Comparison of ENCODE assay signal across 1 cellular context in the genomic region with DNA sequence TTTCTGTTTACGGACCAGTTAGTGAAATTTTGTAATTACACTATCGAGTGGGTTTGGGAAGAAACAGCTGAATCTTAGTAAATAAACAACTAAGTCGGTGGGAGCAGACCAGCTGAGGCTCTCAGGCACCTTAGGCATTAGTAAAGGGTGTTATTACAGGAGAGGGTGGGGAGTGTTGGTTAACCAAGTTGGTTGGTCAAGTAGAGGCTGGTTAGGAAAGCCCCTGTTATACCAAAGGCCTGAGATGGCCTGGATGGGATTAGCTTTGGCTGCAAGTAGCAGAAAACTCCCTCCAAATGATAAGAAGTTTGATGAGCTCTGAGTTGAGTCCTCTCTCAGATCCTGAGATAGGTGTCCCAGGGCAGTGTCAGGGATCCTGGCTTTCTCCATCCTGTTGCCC.
TF ChIP-seq lines count a peak whose summit lies in the region.

No MANE protein-coding gene starts in this region.

TF ChIP-seq in GM12878, 131 proteins besides CTCF, POLR2A, EP300 and RAD21 (continued from another document):
- TF ChIP-seq ZBTB40 (IDR thresholded peaks at IDR 0.05; ENCODE audit: borderline replicate concordance) (no peak), CBX3 (IDR thresholded peaks at IDR 0.05; ENCODE audit: borderline replicate concordance, low read depth) (no peak), POLR2AphosphoS5 (IDR thresholded peaks at IDR 0.05; ENCODE audit: low read length) (no peak), CHD4 (IDR thresholded peaks at IDR 0.05) (no peak), RUNX3 (IDR thresholded peaks at IDR 0.05; ENCODE audit: low read length) (no peak), SMARCA5 (IDR thresholded peaks at IDR 0.05) (no peak), PML (IDR thresholded peaks at IDR 0.05; ENCODE audit: low read length) (no peak), SUPT20H (IDR thresholded peaks at IDR 0.05; ENCODE audit: borderline replicate concordance, control insufficient read depth, low read depth, low read length) (no peak), NR2C2 (IDR thresholded peaks at IDR 0.05; ENCODE audit: borderline replicate concordance, control insufficient read depth, insufficient read length, low read depth) (no peak)
- TF ChIP-seq, protein P1, sequence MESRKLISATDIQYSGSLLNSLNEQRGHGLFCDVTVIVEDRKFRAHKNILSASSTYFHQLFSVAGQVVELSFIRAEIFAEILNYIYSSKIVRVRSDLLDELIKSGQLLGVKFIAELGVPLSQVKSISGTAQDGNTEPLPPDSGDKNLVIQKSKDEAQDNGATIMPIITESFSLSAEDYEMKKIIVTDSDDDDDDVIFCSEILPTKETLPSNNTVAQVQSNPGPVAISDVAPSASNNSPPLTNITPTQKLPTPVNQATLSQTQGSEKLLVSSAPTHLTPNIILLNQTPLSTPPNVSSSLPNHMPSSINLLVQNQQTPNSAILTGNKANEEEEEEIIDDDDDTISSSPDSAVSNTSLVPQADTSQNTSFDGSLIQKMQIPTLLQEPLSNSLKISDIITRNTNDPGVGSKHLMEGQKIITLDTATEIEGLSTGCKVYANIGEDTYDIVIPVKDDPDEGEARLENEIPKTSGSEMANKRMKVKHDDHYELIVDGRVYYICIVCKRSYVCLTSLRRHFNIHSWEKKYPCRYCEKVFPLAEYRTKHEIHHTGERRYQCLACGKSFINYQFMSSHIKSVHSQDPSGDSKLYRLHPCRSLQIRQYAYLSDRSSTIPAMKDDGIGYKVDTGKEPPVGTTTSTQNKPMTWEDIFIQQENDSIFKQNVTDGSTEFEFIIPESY (IDR thresholded peaks at IDR 0.05) = no peak
